ENCODE assay signal across 1 cellular context in the genomic region with DNA sequence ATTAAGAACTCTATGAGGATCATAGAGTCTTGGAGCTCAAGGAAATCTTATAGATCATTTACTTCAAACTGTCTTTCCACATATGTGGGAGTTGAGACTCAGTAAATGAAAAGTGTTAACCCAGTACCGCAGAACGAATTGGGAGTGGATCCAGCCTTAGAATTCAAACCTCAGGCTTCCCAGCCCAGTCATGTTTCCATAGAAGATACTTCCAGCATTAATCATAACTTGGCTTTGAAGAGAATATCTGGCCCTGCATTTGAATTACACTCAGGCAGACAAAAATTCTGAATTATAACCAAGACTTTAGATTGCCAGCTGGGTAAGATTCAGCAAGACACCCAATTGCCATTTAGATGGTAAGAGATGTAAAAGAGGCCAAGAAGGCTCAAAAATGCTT.
TF ChIP-seq lines count a peak whose summit lies in the region.

No MANE protein-coding gene starts in this region.

TF ChIP-seq in IMR-90, 13 proteins besides CTCF, POLR2A, EP300 and RAD21:
- TF ChIP-seq MXI1 (IDR thresholded peaks at IDR 0.05; ENCODE audit: borderline replicate concordance, low read depth, low read length) = no peak
